In the genomic region with DNA sequence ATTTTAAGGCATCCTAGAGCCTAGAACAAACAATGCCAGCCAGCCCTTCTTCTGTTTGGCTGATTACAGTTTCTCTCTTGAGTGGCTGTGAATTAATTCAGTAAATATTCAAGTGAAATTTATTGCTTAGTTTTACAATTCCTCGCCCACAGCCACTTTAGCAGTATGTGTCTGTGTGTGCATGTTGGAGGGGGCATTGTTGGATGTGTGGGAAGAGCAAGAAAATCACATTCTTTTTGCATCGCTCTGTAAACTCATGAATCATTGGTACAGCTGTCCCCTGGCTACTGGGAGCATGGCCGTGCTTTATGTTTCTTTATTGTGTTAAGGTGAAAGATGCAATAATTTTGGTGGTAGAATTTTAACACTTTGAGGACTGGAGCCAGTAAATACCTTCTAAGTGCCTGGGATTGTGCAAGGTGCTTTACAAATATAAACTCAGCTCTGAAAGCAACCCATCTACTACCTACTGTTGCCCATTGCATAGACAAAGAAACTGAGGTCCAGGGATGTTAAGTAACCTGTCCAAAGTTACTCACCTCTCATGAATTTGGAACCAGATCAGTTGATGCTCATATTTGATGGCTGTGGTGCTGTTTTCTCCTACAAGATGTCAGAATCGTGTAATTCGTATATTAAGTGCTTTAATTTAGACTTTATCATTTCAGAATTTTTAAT, we compare ENCODE assay signal across 13 cellular contexts.
DNase-seq lines count a peak whose midpoint lies in the region; ATAC-seq and TF ChIP-seq lines count a peak whose summit lies in the region.
"Had no signal": no experiment of that assay in that cellular context is flagged by ENCODE, and none has a peak within 500 bp of the region (broad histone marks: within the 10 kb centered on the region; RNA-seq: fewer than 3 reads in every experiment).

No MANE protein-coding gene starts in this region.

- H3K9ac ChIP-seq in GM23248: peak overlapping the region; percentile 40; the same call in 1 of the 2 replicates
- H3K9ac ChIP-seq in endodermal cell (ENCODE audit: extremely low read depth, low read length, poor library complexity, severe bottlenecking): no peak overlapping the region
- H3K9ac ChIP-seq in neural progenitor cell: no peak overlapping the region

- H3K27ac Mint-ChIP-seq in endodermal cell: peak overlapping the region; percentile 76
- peak overlapping the region; percentile 57 for H3K27ac Mint-ChIP-seq in neural progenitor cell
- H3K27ac Mint-ChIP-seq: activated CD8-positive, alpha-beta memory T cell treated with anti-CD3 and anti-CD28 coated beads, Interleukin-2, amount 10 ng/mL, durations not matched to agents 7 days and 5 days; activated naive CD8-positive, alpha-beta T cell treated with anti-CD3 and anti-CD28 coated beads, Interleukin-2, amount 50 U/mL, for 24 hours; stimulated activated effector memory CD8-positive, alpha-beta T cell treated with anti-CD3 and anti-CD28 coated beads, Interleukin-12 subunit alpha, Interleukin-12 subunit beta, amount 100 ng/mL, for 72 hours had no signal

- 0 out of 2 replicates have a peak, but pooled peaks cover 6% of the 10 kb centered on the region for H3K79me2 ChIP-seq in GM23248 (ENCODE audit: insufficient read depth)
- peaks cover 98% of the 10 kb centered on the region for H3K79me2 ChIP-seq in neural progenitor cell (ENCODE audit: low read depth)

- H2AFZ ChIP-seq in GM23248 (no peak overlapping the region), neural progenitor cell (replicated peaks) (no peak overlapping the region)

- H3K9me3 Mint-ChIP-seq in endodermal cell (no peaks in the 10 kb centered on the region), neural progenitor cell (no peaks in the 10 kb centered on the region)
- H3K9me3 Mint-ChIP-seq: activated naive CD8-positive, alpha-beta T cell treated with anti-CD3 and anti-CD28 coated beads, Interleukin-2, amount 50 U/mL, for 24 hours; stimulated activated effector memory CD8-positive, alpha-beta T cell treated with anti-CD3 and anti-CD28 coated beads, Interleukin-12 subunit alpha, Interleukin-12 subunit beta, amount 100 ng/mL, for 72 hours had no signal

- H3K9me3 ChIP-seq in GM23248 (ENCODE audit: low read depth) (no peaks in the 10 kb centered on the region), endodermal cell (ENCODE audit: control insufficient read depth, low read length) (no peaks in the 10 kb centered on the region), neural progenitor cell (ENCODE audit: low read depth) (no peaks in the 10 kb centered on the region)

- H3K4me3 Mint-ChIP-seq in endodermal cell (no peak overlapping the region), neural progenitor cell (no peak overlapping the region)
- H3K4me3 Mint-ChIP-seq: activated CD8-positive, alpha-beta memory T cell treated with anti-CD3 and anti-CD28 coated beads, Interleukin-2, amount 10 ng/mL, durations not matched to agents 7 days and 5 days; activated naive CD8-positive, alpha-beta T cell treated with anti-CD3 and anti-CD28 coated beads, Interleukin-2, amount 50 U/mL, for 24 hours; stimulated activated effector memory CD8-positive, alpha-beta T cell treated with anti-CD3 and anti-CD28 coated beads, Interleukin-12 subunit alpha, Interleukin-12 subunit beta, amount 100 ng/mL, for 72 hours had no signal

- TF ChIP-seq CTCF in endodermal cell (conservative IDR thresholded peaks at IDR 0.05) (no peak), neural progenitor cell (IDR thresholded peaks at IDR 0.05) (no peak)

- H3K27ac ChIP-seq in GM23248 (peak overlapping the region; percentile 68), endodermal cell (ENCODE audit: low read depth, low read length) (no peak overlapping the region), neural progenitor cell (peak overlapping the region; percentile 90)
- H3K27ac ChIP-seq: HL-60 had no signal

- no peaks in the 10 kb centered on the region for H3K9me2 ChIP-seq in GM23248 (ENCODE audit: insufficient read depth)

- DNase-seq in GM23248 (peak; percentile 77), NCI-H748 (lab: John Stamatoyannopoulos, UW; ENCODE audit: unreplicated experiment) (peak; percentile 63), endodermal cell (no peak), neural progenitor cell (ENCODE audit: low spot score) (no peak)
- no peak for DNase-seq in stimulated activated CD4-positive, alpha-beta T cell treated with anti-CD3 and anti-CD28 coated beads, Interleukin-4, amount 100 ng/mL, for 1 hour
- DNase-seq: activated CD8-positive, alpha-beta memory T cell treated with anti-CD3 and anti-CD28 coated beads, Interleukin-2, amount 10 ng/mL, durations not matched to agents 7 days and 5 days; activated naive CD8-positive, alpha-beta T cell treated with anti-CD3 and anti-CD28 coated beads, Interleukin-2, amount 50 U/mL, for 24 hours; left ventricle myocardium superior; NCI-H1105 treated with DMSO at 0.1 percent for 48 hours had no signal

- no peak for ATAC-seq in HG03457 (IDR thresholded peaks at IDR 0.05; ENCODE audit: unreplicated experiment)
- no peak for ATAC-seq in HG02885 (IDR thresholded peaks at IDR 0.05; ENCODE audit: poor library complexity, unreplicated experiment)
- ATAC-seq: activated CD8-positive, alpha-beta memory T cell treated with anti-CD3 and anti-CD28 coated beads, Interleukin-2, amount 10 ng/mL, durations not matched to agents 7 days and 5 days; activated naive CD8-positive, alpha-beta T cell treated with anti-CD3 and anti-CD28 coated beads, Interleukin-2, amount 50 U/mL, for 24 hours; stimulated activated effector memory CD8-positive, alpha-beta T cell treated with anti-CD3 and anti-CD28 coated beads, Interleukin-12 subunit alpha, Interleukin-12 subunit beta, amount 100 ng/mL, for 72 hours had no signal

- H3K27me3 ChIP-seq in GM23248 (replicated peaks; ENCODE audit: insufficient read depth): no peaks in the 10 kb centered on the region
- no peaks in the 10 kb centered on the region for H3K27me3 ChIP-seq in endodermal cell (ENCODE audit: control insufficient read depth, insufficient read depth, low read length, poor library complexity, severe bottlenecking)
- H3K27me3 ChIP-seq in neural progenitor cell: no peaks in the 10 kb centered on the region

- H3K4me1 ChIP-seq in GM23248 (ENCODE audit: insufficient read depth): peaks cover 42% of the 10 kb centered on the region
- H3K4me1 ChIP-seq in endodermal cell (ENCODE audit: control insufficient read depth, insufficient read depth, low read length): peaks cover 23% of the 10 kb centered on the region
- H3K4me1 ChIP-seq in neural progenitor cell: peaks cover 64% of the 10 kb centered on the region

- H3K4me1 Mint-ChIP-seq in endodermal cell (peaks cover 66% of the 10 kb centered on the region), neural progenitor cell (peaks cover 63% of the 10 kb centered on the region)
- H3K4me1 Mint-ChIP-seq: activated CD8-positive, alpha-beta memory T cell treated with anti-CD3 and anti-CD28 coated beads, Interleukin-2, amount 10 ng/mL, durations not matched to agents 7 days and 5 days; activated naive CD8-positive, alpha-beta T cell treated with anti-CD3 and anti-CD28 coated beads, Interleukin-2, amount 50 U/mL, for 24 hours; stimulated activated effector memory CD8-positive, alpha-beta T cell treated with anti-CD3 and anti-CD28 coated beads, Interleukin-12 subunit alpha, Interleukin-12 subunit beta, amount 100 ng/mL, for 72 hours had no signal

- H3K36me3 ChIP-seq in GM23248 (ENCODE audit: low read depth): no peaks in the 10 kb centered on the region
- no peaks in the 10 kb centered on the region for H3K36me3 ChIP-seq in endodermal cell (ENCODE audit: control insufficient read depth, insufficient read depth, low read length)
- H3K36me3 ChIP-seq in neural progenitor cell: no peaks in the 10 kb centered on the region

- in situ Hi-C loops in GM23248 (cut with MboI): no loop called here

- H3K27me3 Mint-ChIP-seq in endodermal cell (ENCODE audit: insufficient read depth) (no peaks in the 10 kb centered on the region), neural progenitor cell (ENCODE audit: insufficient read depth, low read depth) (peaks cover 3% of the 10 kb centered on the region)

- no peaks in the 10 kb centered on the region for H4K20me1 ChIP-seq in GM23248 (ENCODE audit: insufficient read depth)
- H4K20me1 ChIP-seq in neural progenitor cell (ENCODE audit: low read depth): peaks cover 56% of the 10 kb centered on the region

- H3K36me3 Mint-ChIP-seq in endodermal cell (ENCODE audit: low read depth): peaks cover 3% of the 10 kb centered on the region
- H3K36me3 Mint-ChIP-seq in neural progenitor cell: peaks cover 3% of the 10 kb centered on the region
- H3K36me3 Mint-ChIP-seq: activated CD8-positive, alpha-beta memory T cell treated with anti-CD3 and anti-CD28 coated beads, Interleukin-2, amount 10 ng/mL, durations not matched to agents 7 days and 5 days; stimulated activated effector memory CD8-positive, alpha-beta T cell treated with anti-CD3 and anti-CD28 coated beads, Interleukin-12 subunit alpha, Interleukin-12 subunit beta, amount 100 ng/mL, for 72 hours had no signal

- H3K4me2 ChIP-seq in GM23248 (ENCODE audit: unreplicated experiment) (peak overlapping the region; percentile 26), neural progenitor cell (peak overlapping the region; percentile 66)

- peaks cover 34% of the 10 kb centered on the region for H3F3A ChIP-seq in GM23248 (ENCODE audit: insufficient read depth)
- peaks cover 46% of the 10 kb centered on the region for H3F3A ChIP-seq in neural progenitor cell (ENCODE audit: low read depth)

- 23 to 27% methylated on average over 5 of the region's 5 CpGs for WGBS in GM23248 (ENCODE audit: low coverage in 1 of 2, low lambda C conversion rate in 2 of 2, missing lambda C conversion rate in 2 of 2), 2 experiments
- WGBS in endodermal cell (ENCODE audit: insufficient coverage in 1 of 2, insufficient read length in 1 of 2), 2 experiments: 80 to 91% methylated on average over 2 to 5 of the region's 5 CpGs

- H3K4me3 ChIP-seq in GM23248: no peak overlapping the region
- H3K4me3 ChIP-seq in endodermal cell (ENCODE audit: low read length): no peak overlapping the region
- no peak overlapping the region for H3K4me3 ChIP-seq in neural progenitor cell

Comparison
In these comparisons a context has a peak if more than half of its experiments do, and no peak if none do; other contexts are left out.
1. DNase-seq: peak in GM23248 (single experiment) and NCI-H748 (single experiment); none in endodermal cell (single experiment), neural progenitor cell (single experiment) and stimulated activated CD4-positive, alpha-beta T cell treated with anti-CD3 and anti-CD28 coated beads, Interleukin-4, amount 100 ng/mL, for 1 hour (single experiment).